In genomic region chr2:172770887-172771286, GRCh38 we compare ENCODE assay signal across 37 cellular contexts. TPM values are rescaled to one million over a fixed set of nuclear protein-coding genes. Genes with fewer than 3 reads are reported as not detected.
"Had no signal": no experiment of that assay in that cellular context is flagged by ENCODE, and none has a peak within 500 bp of the region (broad histone marks: within the 10 kb centered on the region; RNA-seq: fewer than 3 reads in every experiment).

No MANE protein-coding gene starts in this region.

- H3K36me3 ChIP-seq: adrenal gland, cardiac muscle cell had no signal

- H3K9me3 ChIP-seq: adrenal gland, body of pancreas had no signal

- H3K27ac ChIP-seq: adrenal gland, body of pancreas, cardiac muscle cell, VCaP had no signal

- H3K27me3 ChIP-seq: adrenal gland, body of pancreas, cardiac muscle cell had no signal

- ATAC-seq: activated CD4-positive, alpha-beta T cell treated with anti-CD3 and anti-CD28 coated beads for 36 hours; activated CD4-positive, CD25-positive, alpha-beta regulatory T cell treated with anti-CD3 and anti-CD28 coated beads, Interleukin-2, amount 50 U/mL, for 24 hours; activated CD8-positive, alpha-beta T cell treated with anti-CD3 and anti-CD28 coated beads for 36 hours; activated naive CD4-positive, alpha-beta T cell treated with anti-CD3 and anti-CD28 coated beads, Interleukin-2, amount 50 U/mL, for 72 hours; activated T-cell treated with anti-CD3 and anti-CD28 coated beads, Interleukin-2, amount 50 U/mL, for 4 hours; activated T-cell treated with anti-CD3 and anti-CD28 coated beads, Interleukin-2, amount 50 U/mL, for 72 hours; activated T-helper 17 cell treated with anti-CD3 and anti-CD28 coated beads, Interleukin-2, amount 50 U/mL, for 72 hours; body of pancreas had no signal

- H3K4me1 ChIP-seq: adrenal gland, body of pancreas had no signal

- FAIRE-seq: astrocyte, bronchial epithelial cell, TTC549 had no signal

- H3K4me3 ChIP-seq: adrenal gland, body of pancreas, cardiac muscle cell had no signal

- DNase-seq: activated CD4-positive, alpha-beta memory T cell treated with anti-CD3 and anti-CD28 coated beads for 36 hours; activated CD4-positive, alpha-beta T cell treated with anti-CD3 and anti-CD28 coated beads for 1 hour; activated CD4-positive, alpha-beta T cell treated with anti-CD3 and anti-CD28 coated beads for 36 hours; activated CD4-positive, alpha-beta T cell treated with anti-CD3 and anti-CD28 coated beads for 48 hours; activated CD4-positive, alpha-beta T cell treated with anti-CD3 and anti-CD28 coated beads, Interleukin-2, amount 50 U/mL, for 1 hour; activated CD4-positive, alpha-beta T cell treated with anti-CD3 and anti-CD28 coated beads, Interleukin-2, amount 50 U/mL, for 4 hours; activated CD4-positive, CD25-positive, alpha-beta regulatory T cell; activated CD8-positive, alpha-beta memory T cell treated with anti-CD3 and anti-CD28 coated beads, Interleukin-2, amount 50 U/mL, for 4 hours; activated CD8-positive, alpha-beta T cell treated with anti-CD3 and anti-CD28 coated beads for 36 hours; activated effector memory CD4-positive, alpha-beta T cell treated with anti-CD3 and anti-CD28 coated beads, Interleukin-2, amount 50 U/mL, for 16 hours; activated gamma-delta T cell treated with Interleukin-2 at 50 U/mL for 16 hours; activated naive CD4-positive, alpha-beta T cell; activated naive CD4-positive, alpha-beta T cell treated with anti-CD3 and anti-CD28 coated beads for 36 hours; activated naive CD4-positive, alpha-beta T cell treated with anti-CD3 and anti-CD28 coated beads, Interleukin-2, amount 50 U/mL, for 16 hours; activated naive CD8-positive, alpha-beta T cell treated with anti-CD3 and anti-CD28 coated beads for 36 hours; activated T-cell treated with anti-CD3 and anti-CD28 coated beads for 4 hours; activated T-cell treated with anti-CD3 and anti-CD28 coated beads, Interleukin-2, amount 50 U/mL, for 1 hour; activated T-cell treated with anti-CD3 and anti-CD28 coated beads, Interleukin-2, amount 50 U/mL, for 4 hours; activated T-cell treated with anti-CD3 and anti-CD28 coated beads, Interleukin-2, amount 50 U/mL, for 72 hours; adrenal gland; amniotic stem cell; aorta; body of pancreas; caudate nucleus; cerebellar nuclear complex; T-helper 1 cell; T-helper 2 cell; T-helper 9 cell had no signal

RNA-seq across cellular contexts. Expression of gene RAPGEF4, which starts 35.2 kb away (rescaled TPM):
- total RNA-seq: activated CD8-positive, alpha-beta memory T cell treated with anti-CD3 and anti-CD28 coated beads for 36 hours had no signal
